In genomic region chr14:88786715-88787114, GRCh38 we compare ENCODE assay signal across 1 cellular context.
TF ChIP-seq lines count a peak whose summit lies in the region.

No MANE protein-coding gene starts in this region.

TF ChIP-seq in SK-N-SH treated with all-trans-retinoic acid at 6 μM for 48 hours, 23 proteins besides CTCF, POLR2A, EP300 and RAD21 (continued from another document):
- TF ChIP-seq TSHZ2 (CRISPR knock-in tag; IDR thresholded peaks at IDR 0.05) (no peak), TCF4 (CRISPR knock-in tag; IDR thresholded peaks at IDR 0.05; ENCODE audit: borderline replicate concordance) (no peak), ISL1 (CRISPR knock-in tag; IDR thresholded peaks at IDR 0.05) (no peak), ZNF70 (CRISPR knock-in tag; IDR thresholded peaks at IDR 0.05) (no peak), OSR1 (CRISPR knock-in tag; IDR thresholded peaks at IDR 0.05) (no peak), PPARA (CRISPR knock-in tag; IDR thresholded peaks at IDR 0.05; ENCODE audit: borderline replicate concordance) (no peak), TOX (CRISPR knock-in tag; IDR thresholded peaks at IDR 0.05; ENCODE audit: borderline replicate concordance) (no peak), ZNF565 (CRISPR knock-in tag; conservative IDR thresholded peaks at IDR 0.05; ENCODE audit: low read depth) (no peak), BACH2 (CRISPR knock-in tag; IDR thresholded peaks at IDR 0.05; ENCODE audit: borderline replicate concordance) (no peak), ZC3H10 (CRISPR knock-in tag; IDR thresholded peaks at IDR 0.05) (no peak), ESRRG (CRISPR knock-in tag; IDR thresholded peaks at IDR 0.05) (no peak), ARNTL (CRISPR knock-in tag; IDR thresholded peaks at IDR 0.05; ENCODE audit: borderline replicate concordance, low read depth) (no peak), ZFP30 (CRISPR knock-in tag; IDR thresholded peaks at IDR 0.05) (no peak), PATZ1 (CRISPR knock-in tag; IDR thresholded peaks at IDR 0.05; ENCODE audit: borderline replicate concordance) (no peak), CSDC2 (CRISPR knock-in tag; IDR thresholded peaks at IDR 0.05) (no peak), CREB5 (CRISPR knock-in tag; IDR thresholded peaks at IDR 0.05; ENCODE audit: low read depth) (no peak), CSRNP3 (CRISPR knock-in tag; IDR thresholded peaks at IDR 0.05) (no peak)
